8 cellular contexts compared by ENCODE assay signal in the genomic region with DNA sequence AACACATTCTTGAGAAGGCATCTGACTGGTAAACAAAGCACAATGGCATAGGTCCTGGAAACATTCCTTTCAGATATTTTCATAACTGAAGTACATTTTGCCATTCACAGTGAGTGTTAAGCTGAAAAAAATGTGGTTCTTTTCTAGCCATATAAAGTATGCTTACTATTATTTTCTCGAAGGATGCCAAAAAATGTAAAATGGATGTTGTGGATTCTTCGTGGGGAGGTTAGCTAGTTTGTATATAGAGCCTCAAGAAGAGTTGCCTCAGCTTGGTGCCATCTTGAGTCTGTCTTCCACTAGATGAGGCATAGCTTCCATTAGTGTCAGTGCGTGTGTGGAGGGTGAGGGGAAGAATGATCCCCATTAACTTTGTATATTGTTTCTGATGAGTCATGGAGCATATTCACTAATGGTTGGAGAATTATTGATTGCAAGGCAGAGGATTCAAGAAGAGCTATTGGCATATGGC. TPM values are rescaled to one million over a fixed set of nuclear protein-coding genes. Genes with fewer than 3 reads are reported as not detected.
DNase-seq lines count a peak whose midpoint lies in the region; ATAC-seq and TF ChIP-seq lines count a peak whose summit lies in the region.

No MANE protein-coding gene starts in this region.

- no peaks in the 10 kb centered on the region for H3K9me3 ChIP-seq in OCI-LY3 (ENCODE audit: insufficient read depth, low read length)

- peaks cover 74% of the 10 kb centered on the region for H4K20me1 ChIP-seq in OCI-LY3 (ENCODE audit: insufficient read depth, low read length)

- peak overlapping the region; percentile 91; the same call in 1 of the 2 replicates for H3K4me2 ChIP-seq in OCI-LY3 (ENCODE audit: low read length)

- H3K79me2 ChIP-seq in OCI-LY3 (ENCODE audit: low read length) = peaks cover 90% of the 10 kb centered on the region

- H3K4me1 ChIP-seq in OCI-LY3 (ENCODE audit: low read length) = peaks cover 36% of the 10 kb centered on the region

- no peaks in the 10 kb centered on the region for H3K27me3 ChIP-seq in OCI-LY3 (ENCODE audit: low read depth, low read length)

- TF ChIP-seq CTCF in OCI-LY3 (IDR thresholded peaks at IDR 0.05; ENCODE audit: low read depth, low read length) (no peak), cardiac fibroblast (IDR thresholded peaks at IDR 0.05; ENCODE audit: low read depth, low read length) (no peak)

- ATAC-seq in HG02852 (IDR thresholded peaks at IDR 0.05; ENCODE audit: unreplicated experiment) (no peak), GM18868 (IDR thresholded peaks at IDR 0.05; ENCODE audit: unreplicated experiment) (no peak)

- no peak overlapping the region for H2AFZ ChIP-seq in OCI-LY3 (ENCODE audit: low read depth, low read length)

- H3K27ac ChIP-seq in OCI-LY3 (ENCODE audit: low read length) = no peak overlapping the region

- H3K4me3 ChIP-seq in OCI-LY3 (ENCODE audit: low read length) (no peak overlapping the region), cardiac fibroblast (replicated peaks in 1 of 2; ENCODE audit: low read depth in 2 of 2, low read length in 2 of 2) (no peak overlapping the region)

- DNase-seq in Daoy (ENCODE audit: low read depth) = peak; percentile 56
- peak; percentile 74 to 91 for DNase-seq in cardiac fibroblast (ENCODE audit: low read depth in 2 of 2)
- peak; percentile 15 for DNase-seq in renal cortical epithelial cell (ENCODE audit: low read depth)
- DNase-seq in GF-D8 (lab: John Stamatoyannopoulos, UW) = no peak
- DNase-seq in HuH-7 (ENCODE audit: low spot score) = no peak

- H3K9ac ChIP-seq in OCI-LY3 (ENCODE audit: low read length) = no peak overlapping the region

- peaks cover 27% of the 10 kb centered on the region for H3K36me3 ChIP-seq in OCI-LY3 (replicated peaks; ENCODE audit: low read depth, low read length)

RNA-seq across cellular contexts. Expression of a gene that starts 4.1 kb away (rescaled TPM):
- 124 and 162 TPM in 2 replicates for total RNA-seq in Daoy (2014; rRNA removed; shearing (Covaris generic))
- 76.8 and 110 TPM in 2 replicates for total RNA-seq in renal cortical epithelial cell

Comparison
In these comparisons a context has a peak if more than half of its experiments do, and no peak if none do; other contexts are left out.
1. DNase-seq: peak in Daoy (single experiment), cardiac fibroblast (2 of 2) and renal cortical epithelial cell (single experiment); none in GF-D8 (single experiment) and HuH-7 (single experiment).